Comparison of ENCODE assay signal across 16 cellular contexts in the genomic region with DNA sequence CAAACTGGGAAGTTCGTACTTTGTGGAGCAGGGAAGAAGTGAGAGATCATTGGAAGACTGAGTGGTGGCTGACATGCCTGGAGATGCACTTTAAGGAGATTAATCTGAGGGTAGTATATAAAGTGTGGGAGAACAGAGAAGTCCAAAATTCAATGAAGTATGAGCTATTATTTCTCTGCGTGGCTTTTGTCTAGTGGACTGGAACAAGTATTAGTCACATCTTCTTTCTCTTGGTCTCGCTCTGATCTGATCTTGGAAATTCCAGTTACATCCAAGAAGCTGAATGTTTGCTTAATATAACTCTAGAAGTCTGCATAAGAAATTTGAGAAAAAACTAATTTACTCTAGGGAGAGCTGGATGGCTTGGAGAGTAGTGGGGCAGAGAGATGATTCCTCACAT.
DNase-seq lines count a peak whose midpoint lies in the region; ATAC-seq and TF ChIP-seq lines count a peak whose summit lies in the region.
"Had no signal": no experiment of that assay in that cellular context is flagged by ENCODE, and none has a peak within 500 bp of the region (broad histone marks: within the 10 kb centered on the region; RNA-seq: fewer than 3 reads in every experiment).

No MANE protein-coding gene starts in this region.

- in situ Hi-C loops in KBM-7 (cut with MboI; ENCODE audit: low pct_unique_long_range_greater_than_20kb, low sequenced_read_pairs) = no loop called here

- DNase-seq in A172 (ENCODE audit: low spot score) (peak; percentile 37), epithelial cell of proximal tubule (ENCODE audit: low read depth) (peak; percentile 19), kidney tubule cell (ENCODE audit: low spot score) (peak; percentile 79), hippocampal formation (lab: John Stamatoyannopoulos, UW) (no peak), KBM-7 (no peak), NCI-H187 (lab: John Stamatoyannopoulos, UW) (no peak)
- DNase-seq in stimulated activated CD4-positive, alpha-beta T cell treated with anti-CD3 and anti-CD28 coated beads, Interleukin-15, amount 100 ng/mL, for 24 hours = no peak
- DNase-seq: 8988T; BE2C; C1 segment of cervical spinal cord; Caco-2; CD4-positive, alpha-beta T cell; GOT3; H9; KG1 had no signal

- no peak for TF ChIP-seq CTCF in epithelial cell of proximal tubule (conservative IDR thresholded peaks at IDR 0.05; ENCODE audit: low read depth, low read length)

- ATAC-seq in HG02610 (IDR thresholded peaks at IDR 0.05; ENCODE audit: unreplicated experiment) = peak; percentile 51

- no peak overlapping the region for H3K4me3 ChIP-seq in epithelial cell of proximal tubule (ENCODE audit: low read depth, low read length)

Comparison
In these comparisons a context has a peak if more than half of its experiments do, and no peak if none do; other contexts are left out.
1. DNase-seq: peak in A172 (single experiment), epithelial cell of proximal tubule (single experiment) and kidney tubule cell (single experiment); none in stimulated activated CD4-positive, alpha-beta T cell treated with anti-CD3 and anti-CD28 coated beads, Interleukin-15, amount 100 ng/mL, for 24 hours (single experiment), hippocampal formation (0 of 2), KBM-7 (single experiment) and NCI-H187 (0 of 2).